In genomic region chr4:174136013-174136412, GRCh38 we compare ENCODE assay signal across 14 cellular contexts.
A peak's percentile ranks its signal among the peaks of the same experiment; 100 is the strongest.
DNase-seq lines count a peak whose midpoint lies in the region; ATAC-seq, FAIRE-seq and TF ChIP-seq lines count a peak whose summit lies in the region.
"Had no signal": no experiment of that assay in that cellular context is flagged by ENCODE, and none has a peak within 500 bp of the region (broad histone marks: within the 10 kb centered on the region; RNA-seq: fewer than 3 reads in every experiment).

No MANE protein-coding gene starts in this region.

- H3K36me3 Mint-ChIP-seq in GM23338 (ENCODE audit: low read depth) = no peaks in the 10 kb centered on the region

- 29% methylated on average over 9 of the region's 9 CpGs for WGBS in hepatocyte (ENCODE audit: low lambda C conversion rate, missing lambda C conversion rate)
- 3% methylated on average over 9 of the region's 9 CpGs for WGBS in smooth muscle cell (ENCODE audit: low lambda C conversion rate)

- no peaks in the 10 kb centered on the region for H4K20me1 ChIP-seq in GM23338 (replicated peaks; ENCODE audit: insufficient read depth)
- H4K20me1 ChIP-seq in hepatocyte (ENCODE audit: insufficient read depth, poor library complexity, severe bottlenecking) = no peaks in the 10 kb centered on the region
- H4K20me1 ChIP-seq in smooth muscle cell (ENCODE audit: low read depth) = no peaks in the 10 kb centered on the region

- H3K36me3 ChIP-seq in GM23338 (ENCODE audit: insufficient read depth) (no peaks in the 10 kb centered on the region), hepatocyte (replicated peaks; ENCODE audit: insufficient read depth, low read depth) (no peaks in the 10 kb centered on the region), smooth muscle cell (ENCODE audit: low read depth) (no peaks in the 10 kb centered on the region), H7 (replicated peaks; ENCODE audit: control insufficient read depth, insufficient read depth, low read length) (no peaks in the 10 kb centered on the region)

- H3K9me2 ChIP-seq in GM23338 (ENCODE audit: insufficient read depth) (no peaks in the 10 kb centered on the region), hepatocyte (replicated peaks; ENCODE audit: insufficient read depth) (no peaks in the 10 kb centered on the region)

- peak; percentile 98 for FAIRE-seq in TTC549 (lab: Jason Lieb, UNC)
- no peak for FAIRE-seq in GM19239 (lab: Jason Lieb, UNC)
- FAIRE-seq: D721Med had no signal

- H3K4me1 Mint-ChIP-seq in GM23338 = peaks cover 21% of the 10 kb centered on the region; the same call in 2 of the 3 replicates
- H3K4me1 Mint-ChIP-seq: endodermal cell had no signal

- H3K9me3 ChIP-seq in hepatocyte (ENCODE audit: low read depth) (no peaks in the 10 kb centered on the region), smooth muscle cell (replicated peaks; ENCODE audit: low read depth) (no peaks in the 10 kb centered on the region)

- H3K79me2 ChIP-seq in GM23338 (replicated peaks; ENCODE audit: insufficient read depth) = no peaks in the 10 kb centered on the region
- H3K79me2 ChIP-seq in hepatocyte = no peaks in the 10 kb centered on the region
- no peaks in the 10 kb centered on the region for H3K79me2 ChIP-seq in smooth muscle cell (ENCODE audit: low read depth)

- DNase-seq in GM23338 (ENCODE audit: low spot score) (peak; percentile 38), hepatocyte (ENCODE audit: low spot score) (peak; percentile 19), smooth muscle cell (lab: John Stamatoyannopoulos, UW; ENCODE audit: unreplicated experiment) (no peak), glomerular visceral epithelial cell (ENCODE audit: extremely low spot score) (no peak), GM19239 (ENCODE audit: insufficient read length, low spot score) (no peak), H7 (no peak)
- DNase-seq: endodermal cell, NCI-H226 had no signal

- H3K9me3 Mint-ChIP-seq in GM23338 = no peaks in the 10 kb centered on the region
- H3K9me3 Mint-ChIP-seq: activated T-helper 2 cell treated with anti-CD3 and anti-CD28 coated beads, Interferon-gamma antibody, Interleukin-2, Interleukin-4, amounts not matched to agents 10 μg/mL and 5 μg/mL and 100 μg/mL, durations not matched to agents 14 hours and 24 hours and 36 hours; endodermal cell; T-helper 2 cell treated with Interferon-gamma antibody and Interleukin-4, amounts not matched to agents 5 μg/mL and 100 μg/mL, for 36 hours had no signal

- peak; percentile 55; the same call in 2 of the 3 replicates for ATAC-seq in GM23338
- ATAC-seq in HG03175 (IDR thresholded peaks at IDR 0.05; ENCODE audit: unreplicated experiment) = no peak
- ATAC-seq: HCT116 had no signal

- H3K9ac ChIP-seq in smooth muscle cell (ENCODE audit: low read depth) = no peak overlapping the region

- H3K4me3 ChIP-seq in GM23338 (no peak overlapping the region), hepatocyte (no peak overlapping the region), smooth muscle cell (peak overlapping the region; percentile 46), H7 (ENCODE audit: insufficient read depth, low read depth, low read length) (no peak overlapping the region)

- H3K4me1 ChIP-seq in GM23338 (ENCODE audit: insufficient read depth) = no peaks in the 10 kb centered on the region
- no peaks in the 10 kb centered on the region for H3K4me1 ChIP-seq in hepatocyte (ENCODE audit: insufficient read depth)
- H3K4me1 ChIP-seq in smooth muscle cell (ENCODE audit: low read depth) = peaks cover 29% of the 10 kb centered on the region

- H3K27ac Mint-ChIP-seq in GM23338 = no peak overlapping the region
- H3K27ac Mint-ChIP-seq: activated T-helper 2 cell treated with anti-CD3 and anti-CD28 coated beads, Interferon-gamma antibody, Interleukin-2, Interleukin-4, amounts not matched to agents 10 μg/mL and 5 μg/mL and 100 μg/mL, durations not matched to agents 14 hours and 24 hours and 36 hours; endodermal cell; T-helper 2 cell treated with Interferon-gamma antibody and Interleukin-4, amounts not matched to agents 5 μg/mL and 100 μg/mL, for 36 hours had no signal

- H3K27me3 ChIP-seq in GM23338 (ENCODE audit: insufficient read depth) (no peaks in the 10 kb centered on the region), hepatocyte (no peaks in the 10 kb centered on the region), smooth muscle cell (ENCODE audit: low read depth) (no peaks in the 10 kb centered on the region), H7 (ENCODE audit: control insufficient read depth, insufficient read depth, low read length) (no peaks in the 10 kb centered on the region)

- peak overlapping the region; percentile 12; the same call in 1 of the 2 replicates for H3K4me2 ChIP-seq in GM23338
- H3K4me2 ChIP-seq in hepatocyte = peak overlapping the region; percentile 69
- peak overlapping the region; percentile 87 for H3K4me2 ChIP-seq in smooth muscle cell

- H2AFZ ChIP-seq in GM23338 (no peak overlapping the region), hepatocyte (peak overlapping the region; percentile 49), smooth muscle cell (ENCODE audit: low read depth) (peak overlapping the region; percentile 94)

- H3K27me3 Mint-ChIP-seq in GM23338 (ENCODE audit: insufficient read depth, low read depth, poor library complexity) = no peaks in the 10 kb centered on the region

- H3F3A ChIP-seq in GM23338 (replicated peaks; ENCODE audit: low read depth) = no peaks in the 10 kb centered on the region
- H3F3A ChIP-seq in smooth muscle cell (ENCODE audit: low read depth) = peaks cover 12% of the 10 kb centered on the region

- H3K27ac ChIP-seq in GM23338 (ENCODE audit: low read depth) (no peak overlapping the region), hepatocyte (peak overlapping the region; percentile 41), smooth muscle cell (ENCODE audit: low read depth) (peak overlapping the region; percentile 67)

- TF ChIP-seq CTCF in GM23338 (conservative IDR thresholded peaks at IDR 0.05; ENCODE audit: low read depth in 2 of 2) (no peak), hepatocyte (IDR thresholded peaks at IDR 0.05; ENCODE audit: poor library complexity) (no peak), smooth muscle cell (IDR thresholded peaks at IDR 0.05; ENCODE audit: borderline replicate concordance, insufficient read depth, poor library complexity, severe bottlenecking) (no peak)

- peak overlapping the region; percentile 15; the same call in 1 of the 3 replicates for H3K4me3 Mint-ChIP-seq in GM23338
- H3K4me3 Mint-ChIP-seq: endodermal cell; T-helper 2 cell treated with Interferon-gamma antibody and Interleukin-4, amounts not matched to agents 5 μg/mL and 100 μg/mL, for 36 hours had no signal

TF ChIP-seq in GM23338, 12 proteins besides CTCF, POLR2A, EP300 and RAD21 (continues in another document):
- TF ChIP-seq CREB1 (CRISPR knock-in tag; IDR thresholded peaks at IDR 0.05; ENCODE audit: low read depth) (no peak), ZNF331 (CRISPR knock-in tag; IDR thresholded peaks at IDR 0.05; ENCODE audit: low read depth) (no peak), STAT1 (IDR thresholded peaks at IDR 0.05; ENCODE audit: unreplicated experiment) (no peak)

Comparison
In these comparisons a context has a peak if more than half of its experiments do, and no peak if none do; other contexts are left out.
1. DNase-seq: peak in GM23338 (single experiment) and hepatocyte (single experiment); none in smooth muscle cell (single experiment), glomerular visceral epithelial cell (single experiment), GM19239 (single experiment) and H7 (single experiment).
2. H3K4me2 ChIP-seq: peak in every context shown above with its lines; median percentile 87 in smooth muscle cell; 69 in hepatocyte; 12 in GM23338.